8 cellular contexts compared by ENCODE assay signal in the genomic region with DNA sequence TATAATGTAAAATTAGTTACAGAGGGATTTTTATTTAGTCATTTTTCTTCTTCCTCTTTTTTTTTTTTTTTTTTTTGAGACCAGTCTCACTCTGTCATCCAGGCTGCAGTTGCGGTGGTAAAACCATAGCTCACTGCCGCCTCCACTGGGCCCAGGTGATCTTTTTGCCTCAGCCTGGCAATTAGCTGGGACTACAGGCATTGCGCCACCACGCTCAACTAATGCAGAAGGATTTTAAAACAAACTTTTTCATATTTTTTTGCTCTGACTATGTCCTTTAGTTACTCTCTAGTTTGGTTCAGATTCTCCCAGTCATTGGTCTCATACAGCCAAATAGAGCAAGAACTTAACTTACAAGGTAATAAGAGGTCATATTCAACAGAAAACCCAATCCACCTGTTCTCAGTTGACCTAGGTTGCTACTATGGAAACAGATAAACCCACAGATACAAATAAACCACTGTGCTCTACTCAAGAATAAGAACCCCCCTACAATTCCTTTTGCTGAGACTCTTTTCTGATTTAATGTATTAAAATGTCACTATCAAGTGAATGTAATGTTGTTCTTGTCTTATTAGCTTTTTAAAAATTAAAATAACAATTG. TPM values are rescaled to one million over a fixed set of nuclear protein-coding genes. Genes with fewer than 3 reads are reported as not detected.
DNase-seq lines count a peak whose midpoint lies in the region; ATAC-seq lines count a peak whose summit lies in the region.

No MANE protein-coding gene starts in this region.

- in situ Hi-C loops in KBM-7 (cut with MboI; ENCODE audit: low pct_unique_long_range_greater_than_20kb, low sequenced_read_pairs) = no loop called here

- DNase-seq in CMK (ENCODE audit: low read depth) (peak; percentile 0), KBM-7 (peak; percentile 86), NCI-H2171 treated with DMSO at 0.1 percent for 48 hours (lab: John Stamatoyannopoulos, UW) (no peak), foreskin melanocyte (no peak)
- peak; percentile 35 to 39 for DNase-seq in activated T-cell treated with anti-CD3 and anti-CD28 coated beads, Interleukin-2, amount 50 U/mL, for 48 hours
- peak; percentile 39 for DNase-seq in stimulated activated CD4-positive, alpha-beta T cell treated with anti-CD3 and anti-CD28 coated beads, Interleukin-2, amount 100 ng/mL, for 4 hours (ENCODE audit: low read depth)

- no peak overlapping the region for H3K27ac Mint-ChIP-seq in activated T-helper 17 cell treated with anti-CD3 and anti-CD28 coated beads, Interleukin-2, amount 50 U/mL, for 72 hours

- H3K4me1 Mint-ChIP-seq in activated T-helper 17 cell treated with anti-CD3 and anti-CD28 coated beads, Interleukin-2, amount 50 U/mL, for 72 hours = no peaks in the 10 kb centered on the region

- no peak overlapping the region for H3K4me3 Mint-ChIP-seq in activated T-helper 17 cell treated with anti-CD3 and anti-CD28 coated beads, Interleukin-2, amount 50 U/mL, for 72 hours

- H3K36me3 Mint-ChIP-seq in activated T-helper 17 cell treated with anti-CD3 and anti-CD28 coated beads, Interleukin-2, amount 50 U/mL, for 72 hours (ENCODE audit: low read depth) = no peaks in the 10 kb centered on the region

- no peaks in the 10 kb centered on the region for H3K27me3 Mint-ChIP-seq in activated T-helper 17 cell treated with anti-CD3 and anti-CD28 coated beads, Interleukin-2, amount 50 U/mL, for 72 hours

- H3K9me3 Mint-ChIP-seq in activated T-helper 17 cell treated with anti-CD3 and anti-CD28 coated beads, Interleukin-2, amount 50 U/mL, for 72 hours = no peaks in the 10 kb centered on the region

- peak; percentile 82 for ATAC-seq in GM21390 (IDR thresholded peaks at IDR 0.05; ENCODE audit: unreplicated experiment)
- ATAC-seq in activated T-helper 17 cell treated with anti-CD3 and anti-CD28 coated beads, Interleukin-2, amount 50 U/mL, for 72 hours (replicated peaks) = no peak

RNA-seq across cellular contexts. Expression of gene TTC39B, which starts 50.1 kb away (rescaled TPM):
- 10 to 100 TPM; 14.5 to 19.1 TPM for total RNA-seq in activated T-helper 17 cell treated with anti-CD3 and anti-CD28 coated beads, Interleukin-2, amount 50 U/mL, for 72 hours

Comparison
In these comparisons a context has a peak if more than half of its experiments do, and no peak if none do; other contexts are left out.
1. DNase-seq: peak in CMK (single experiment), KBM-7 (single experiment), activated T-cell treated with anti-CD3 and anti-CD28 coated beads, Interleukin-2, amount 50 U/mL, for 48 hours (2 of 2) and stimulated activated CD4-positive, alpha-beta T cell treated with anti-CD3 and anti-CD28 coated beads, Interleukin-2, amount 100 ng/mL, for 4 hours (single experiment); none in NCI-H2171 treated with DMSO at 0.1 percent for 48 hours (single experiment) and foreskin melanocyte (single experiment).